Comparison of ENCODE assay signal across 18 cellular contexts in the genomic region with DNA sequence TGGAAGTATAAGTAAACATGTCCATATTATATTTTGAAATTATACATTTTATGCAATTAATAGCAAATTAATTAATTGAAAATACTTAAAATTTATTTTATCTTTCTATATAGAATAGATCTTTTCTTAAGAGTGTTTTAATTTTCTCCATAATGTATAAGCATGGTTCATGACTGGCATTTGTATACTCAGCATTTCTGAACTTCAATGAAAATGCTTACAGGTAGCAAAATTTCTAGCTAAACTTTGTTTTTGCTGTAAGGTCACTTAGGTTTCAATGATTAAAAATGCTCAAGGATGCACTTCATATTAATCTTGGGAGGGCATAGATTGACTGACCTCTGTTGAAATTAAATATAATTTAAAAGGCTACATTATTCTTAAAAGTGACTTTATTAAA.
DNase-seq lines count a peak whose midpoint lies in the region; ATAC-seq, FAIRE-seq and TF ChIP-seq lines count a peak whose summit lies in the region.
"Had no signal": no experiment of that assay in that cellular context is flagged by ENCODE, and none has a peak within 500 bp of the region (broad histone marks: within the 10 kb centered on the region; RNA-seq: fewer than 3 reads in every experiment).

No MANE protein-coding gene starts in this region.

- TF ChIP-seq POLR2A in HepG2 (IDR thresholded peaks at IDR 0.05; ENCODE audit: insufficient read depth in 1 of 2, low read depth in 2 of 2, low read length in 2 of 2) (no peak), right lobe of liver (IDR thresholded peaks at IDR 0.05) (no peak)

- H3K4me1 ChIP-seq in HepG2 (ENCODE audit: insufficient read depth, low read length) = no peaks in the 10 kb centered on the region
- H3K4me1 ChIP-seq in right lobe of liver = no peaks in the 10 kb centered on the region
- H3K4me1 ChIP-seq in hepatocyte (ENCODE audit: insufficient read depth) = peaks cover 7% of the 10 kb centered on the region
- H3K4me1 ChIP-seq: BLaER1 treated with 17β-estradiol and CSF1 and Interleukin-3, amounts not matched to agents 10 nM and 100 nM had no signal

- no peak for TF ChIP-seq EP300 in HepG2 (IDR thresholded peaks at IDR 0.05; ENCODE audit: low read depth in 2 of 2, low read length in 2 of 2)
- TF ChIP-seq EP300 in HepG2 (CRISPR knock-in tag; IDR thresholded peaks at IDR 0.05; ENCODE audit: borderline replicate concordance) = no peak

- BruUV-seq in HepG2 (replicated peaks; lab: Mats Ljungman, UMichigan) = no TSS peak

- ATAC-seq in HepG2 (no peak), right lobe of liver (no peak), HG02623 (IDR thresholded peaks at IDR 0.05; ENCODE audit: unreplicated experiment) (no peak), HG02759 (IDR thresholded peaks at IDR 0.05; ENCODE audit: unreplicated experiment) (no peak)
- ATAC-seq: CD8-positive, alpha-beta T cell had no signal

- FAIRE-seq in HepG2 (lab: Jason Lieb, UNC) = no peak
- peak; percentile 84 for FAIRE-seq in TTC549 (lab: Jason Lieb, UNC)
- FAIRE-seq: G401.6, GM12891, GM19239 had no signal

- no peaks in the 10 kb centered on the region for H3K9me3 ChIP-seq in HepG2 (ENCODE audit: low read length)
- H3K9me3 ChIP-seq in right lobe of liver = no peaks in the 10 kb centered on the region
- no peaks in the 10 kb centered on the region for H3K9me3 ChIP-seq in hepatocyte (ENCODE audit: low read depth)
- H3K9me3 ChIP-seq: BLaER1 treated with 17β-estradiol and CSF1 and Interleukin-3, amounts not matched to agents 10 nM and 100 nM; Caco-2 had no signal

- no peaks in the 10 kb centered on the region for H3K9me2 ChIP-seq in hepatocyte (replicated peaks; ENCODE audit: insufficient read depth)

- H2AFZ ChIP-seq in HepG2 (ENCODE audit: low read length) (no peak overlapping the region), hepatocyte (peak overlapping the region; percentile 24)

- H3K27ac ChIP-seq in HepG2 (ENCODE audit: extremely low read length, insufficient read depth, low read length) = no peak overlapping the region
- H3K27ac ChIP-seq in right lobe of liver = no peak overlapping the region
- H3K27ac ChIP-seq in hepatocyte = no peak overlapping the region
- H3K27ac ChIP-seq: BLaER1 treated with 17β-estradiol and CSF1 and Interleukin-3, amounts not matched to agents 10 nM and 100 nM; C4-2B had no signal

- no peaks in the 10 kb centered on the region for H3K36me3 ChIP-seq in HepG2 (replicated peaks in 1 of 2; ENCODE audit: control insufficient read depth in 1 of 2, insufficient read depth in 2 of 2, low read length in 2 of 2)
- no peaks in the 10 kb centered on the region for H3K36me3 ChIP-seq in right lobe of liver
- H3K36me3 ChIP-seq in hepatocyte (replicated peaks; ENCODE audit: insufficient read depth, low read depth) = no peaks in the 10 kb centered on the region
- H3K36me3 ChIP-seq: BLaER1 treated with 17β-estradiol and CSF1 and Interleukin-3, amounts not matched to agents 10 nM and 100 nM had no signal

- no peak for TF ChIP-seq RAD21 in HepG2 (CRISPR knock-in tag; IDR thresholded peaks at IDR 0.05)

- H4K20me1 ChIP-seq in HepG2 (ENCODE audit: insufficient read depth, low read length) = no peaks in the 10 kb centered on the region
- H4K20me1 ChIP-seq in hepatocyte (ENCODE audit: insufficient read depth, poor library complexity, severe bottlenecking) = no peaks in the 10 kb centered on the region
- H4K20me1 ChIP-seq: BLaER1 treated with 17β-estradiol and CSF1 and Interleukin-3, amounts not matched to agents 10 nM and 100 nM had no signal

- H3K27me3 ChIP-seq in HepG2 (ENCODE audit: control insufficient read depth in 1 of 2, insufficient read depth in 2 of 2, low read length in 2 of 2) (no peaks in the 10 kb centered on the region), right lobe of liver (no peaks in the 10 kb centered on the region), hepatocyte (no peaks in the 10 kb centered on the region)
- H3K27me3 ChIP-seq: BLaER1 treated with 17β-estradiol and CSF1 and Interleukin-3, amounts not matched to agents 10 nM and 100 nM had no signal

- H3K9ac ChIP-seq in HepG2 (ENCODE audit: insufficient read depth, low read depth, low read length) = no peak overlapping the region
- H3K9ac ChIP-seq: BLaER1 treated with 17β-estradiol and CSF1 and Interleukin-3, amounts not matched to agents 10 nM and 100 nM had no signal

- H3K4me2 ChIP-seq in HepG2 (ENCODE audit: low read depth, low read length) (no peak overlapping the region), hepatocyte (peak overlapping the region; percentile 50)
- H3K4me2 ChIP-seq: BLaER1 treated with 17β-estradiol and CSF1 and Interleukin-3, amounts not matched to agents 10 nM and 100 nM had no signal

- intact Hi-C loops in HepG2 (cut with micrococcal nuclease; ENCODE audit: unreplicated experiment) = no loop called here
- intact Hi-C loops in right lobe of liver (cut with DNase I) = no loop called here

- POLR2A ChIA-PET in HepG2 (lab: Yijun Ruan, JAX) = no interaction called here

- H3K79me2 ChIP-seq in HepG2 (ENCODE audit: insufficient read depth, low read length) = no peaks in the 10 kb centered on the region
- H3K79me2 ChIP-seq in hepatocyte = no peaks in the 10 kb centered on the region

- in situ Hi-C loops in HepG2 (cut with HindIII; ENCODE audit: extremely low pct_ligation_motif_present, low pct_unique_long_range_greater_than_20kb) = no loop called here

- TF ChIP-seq CTCF in HepG2 (CRISPR knock-in tag; IDR thresholded peaks at IDR 0.05) = no peak
- TF ChIP-seq CTCF in right lobe of liver (IDR thresholded peaks at IDR 0.05) = no peak
- no peak for TF ChIP-seq CTCF in hepatocyte (IDR thresholded peaks at IDR 0.05; ENCODE audit: poor library complexity)

- CTCF ChIA-PET in HepG2 (lab: Yijun Ruan, JAX; ENCODE audit: low intra/inter-chr PET ratio, low total read pairs) = no interaction called here

- H3K4me3 ChIP-seq in HepG2 (replicated peaks in 1 of 3; ENCODE audit: insufficient read depth in 1 of 3, low read depth in 2 of 3, low read length in 3 of 3) = no peak overlapping the region
- H3K4me3 ChIP-seq in right lobe of liver = no peak overlapping the region
- no peak overlapping the region for H3K4me3 ChIP-seq in hepatocyte
- H3K4me3 ChIP-seq: BLaER1 treated with 17β-estradiol and CSF1 and Interleukin-3, amounts not matched to agents 10 nM and 100 nM had no signal

- DNase-seq in HepG2 (ENCODE audit: low spot score) (no peak), right lobe of liver (no peak), hepatocyte (ENCODE audit: low spot score) (no peak)
- DNase-seq: ACHN; Caco-2; Calu3; CD4-positive, alpha-beta T cell; CD8-positive, alpha-beta T cell; DMS79 treated with DMSO at 0.1 percent for 48 hours; GF-D8 had no signal

TF ChIP-seq in HepG2, 621 proteins besides CTCF, POLR2A, EP300 and RAD21:
- TF ChIP-seq ZNF512 (CRISPR knock-in tag; IDR thresholded peaks at IDR 0.05) (no peak), MAFK (conservative IDR thresholded peaks at IDR 0.05 in 1 of 2, IDR thresholded peaks at IDR 0.05 in 1 of 2; ENCODE audit: low read length in 2 of 2) (peak; percentile 16 to 67; a peak in 2 of 4 replicates), MAFF (IDR thresholded peaks at IDR 0.05; ENCODE audit: low read depth, low read length) (peak; percentile 72)
